Comparison of ENCODE assay signal across 6 cellular contexts in genomic region chr6:160708993-160709392, GRCh38. TPM values are rescaled to one million over a fixed set of nuclear protein-coding genes. Genes with fewer than 3 reads are reported as not detected.
"Had no signal": no experiment of that assay in that cellular context is flagged by ENCODE, and none has a peak within 500 bp of the region (broad histone marks: within the 10 kb centered on the region; RNA-seq: fewer than 3 reads in every experiment).

No MANE protein-coding gene starts in this region.

RNA-seq across cellular contexts. Expression of gene PLG, which starts 6.9 kb away (rescaled TPM):
- total RNA-seq: M059J, PC-3, Peyer's patch, SJSA1 had no signal
- polyA plus RNA-seq: SK-N-SH had no signal

RNA-seq across cellular contexts. Expression of gene LPA, which starts 44.9 kb away (rescaled TPM):
- total RNA-seq: M059J, PC-3, Right ventricle myocardium superior, SJSA1 had no signal
- polyA plus RNA-seq: SK-N-SH had no signal
